ENCODE assay signal across 1 cellular context in the genomic region with DNA sequence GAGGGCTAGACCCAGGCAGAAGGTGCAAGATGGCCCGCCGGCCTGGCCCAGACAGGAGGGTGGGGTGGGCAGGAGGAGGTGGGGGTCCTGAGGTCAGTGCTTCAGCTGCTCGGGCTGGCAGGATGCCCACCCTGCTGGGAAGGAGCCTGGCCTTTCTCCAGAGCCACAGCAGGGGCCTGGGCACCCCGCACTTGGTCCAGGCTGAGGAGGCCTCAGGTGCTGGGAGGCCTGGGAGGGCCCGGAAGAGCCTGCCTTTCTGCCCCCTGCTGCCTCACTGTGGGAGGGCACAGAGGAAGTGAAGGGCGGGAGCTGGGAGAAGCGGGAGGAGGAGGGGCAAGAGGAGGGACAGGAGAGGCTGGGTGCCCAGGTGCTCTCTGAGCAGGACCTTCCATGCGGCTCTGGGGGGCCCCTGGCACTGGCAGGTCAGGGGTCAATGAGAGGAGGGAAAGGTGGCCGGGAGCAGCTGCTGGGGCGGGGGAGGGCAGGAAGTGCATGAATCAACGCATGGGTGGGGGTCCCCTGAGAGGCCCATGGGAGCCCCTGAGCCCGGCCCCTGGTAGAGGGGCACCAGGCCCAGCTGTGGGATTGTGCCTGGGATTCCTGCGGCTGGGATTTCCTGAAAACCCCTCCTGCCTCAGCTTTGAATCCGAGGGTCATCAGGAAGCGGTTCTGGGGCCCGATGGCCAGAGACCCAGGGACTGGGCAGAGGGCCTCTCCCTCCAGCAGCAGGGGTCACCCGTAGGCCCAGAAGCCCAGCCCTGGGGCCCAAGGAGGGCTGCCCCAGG.
TF ChIP-seq lines count a peak whose summit lies in the region.

No MANE protein-coding gene starts in this region.

TF ChIP-seq in HepG2, 621 proteins besides CTCF, POLR2A, EP300 and RAD21 (continued from another document and continues in another):
- TF ChIP-seq, protein P1, sequence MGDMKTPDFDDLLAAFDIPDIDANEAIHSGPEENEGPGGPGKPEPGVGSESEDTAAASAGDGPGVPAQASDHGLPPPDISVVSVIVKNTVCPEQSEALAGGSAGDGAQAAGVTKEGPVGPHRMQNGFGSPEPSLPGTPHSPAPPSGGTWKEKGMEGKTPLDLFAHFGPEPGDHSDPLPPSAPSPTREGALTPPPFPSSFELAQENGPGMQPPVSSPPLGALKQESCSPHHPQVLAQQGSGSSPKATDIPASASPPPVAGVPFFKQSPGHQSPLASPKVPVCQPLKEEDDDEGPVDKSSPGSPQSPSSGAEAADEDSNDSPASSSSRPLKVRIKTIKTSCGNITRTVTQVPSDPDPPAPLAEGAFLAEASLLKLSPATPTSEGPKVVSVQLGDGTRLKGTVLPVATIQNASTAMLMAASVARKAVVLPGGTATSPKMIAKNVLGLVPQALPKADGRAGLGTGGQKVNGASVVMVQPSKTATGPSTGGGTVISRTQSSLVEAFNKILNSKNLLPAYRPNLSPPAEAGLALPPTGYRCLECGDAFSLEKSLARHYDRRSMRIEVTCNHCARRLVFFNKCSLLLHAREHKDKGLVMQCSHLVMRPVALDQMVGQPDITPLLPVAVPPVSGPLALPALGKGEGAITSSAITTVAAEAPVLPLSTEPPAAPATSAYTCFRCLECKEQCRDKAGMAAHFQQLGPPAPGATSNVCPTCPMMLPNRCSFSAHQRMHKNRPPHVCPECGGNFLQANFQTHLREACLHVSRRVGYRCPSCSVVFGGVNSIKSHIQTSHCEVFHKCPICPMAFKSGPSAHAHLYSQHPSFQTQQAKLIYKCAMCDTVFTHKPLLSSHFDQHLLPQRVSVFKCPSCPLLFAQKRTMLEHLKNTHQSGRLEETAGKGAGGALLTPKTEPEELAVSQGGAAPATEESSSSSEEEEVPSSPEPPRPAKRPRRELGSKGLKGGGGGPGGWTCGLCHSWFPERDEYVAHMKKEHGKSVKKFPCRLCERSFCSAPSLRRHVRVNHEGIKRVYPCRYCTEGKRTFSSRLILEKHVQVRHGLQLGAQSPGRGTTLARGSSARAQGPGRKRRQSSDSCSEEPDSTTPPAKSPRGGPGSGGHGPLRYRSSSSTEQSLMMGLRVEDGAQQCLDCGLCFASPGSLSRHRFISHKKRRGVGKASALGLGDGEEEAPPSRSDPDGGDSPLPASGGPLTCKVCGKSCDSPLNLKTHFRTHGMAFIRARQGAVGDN (CRISPR knock-in tag; IDR thresholded peaks at IDR 0.05), result peak; percentile 77
- TF ChIP-seq NCOA1 (CRISPR knock-in tag; IDR thresholded peaks at IDR 0.05) (no peak), NFIC (IDR thresholded peaks at IDR 0.05; ENCODE audit: low read length) (no peak), SMAD1 (CRISPR knock-in tag; IDR thresholded peaks at IDR 0.05; ENCODE audit: borderline replicate concordance, low read depth) (no peak), ZMAT3 (CRISPR knock-in tag; conservative IDR thresholded peaks at IDR 0.05) (peak; percentile 63; the same call in 1 of the 2 replicates), PHF20 (CRISPR knock-in tag; IDR thresholded peaks at IDR 0.05) (no peak), SMARCE1 (IDR thresholded peaks at IDR 0.05; ENCODE audit: borderline replicate concordance) (no peak), ZNF768 (CRISPR knock-in tag; IDR thresholded peaks at IDR 0.05) (no peak), ELF3 (CRISPR knock-in tag; IDR thresholded peaks at IDR 0.05) (peak; percentile 77), MAZ (IDR thresholded peaks at IDR 0.05; ENCODE audit: borderline replicate concordance, low read depth, low read length) (peak; percentile 72; the same call in 1 of the 2 replicates), MAZ (CRISPR knock-in tag; IDR thresholded peaks at IDR 0.05; ENCODE audit: low read depth) (peak; percentile 51; the same call in 1 of the 2 replicates), IKZF4 (CRISPR knock-in tag; IDR thresholded peaks at IDR 0.05; ENCODE audit: borderline replicate concordance, low read depth, not compliant biosample characterization) (peak; percentile 9), JUND (CRISPR knock-in tag; IDR thresholded peaks at IDR 0.05) (no peak), ZSCAN25 (CRISPR knock-in tag; IDR thresholded peaks at IDR 0.05) (no peak; the same call in none of the 2 replicates), SP4 (CRISPR knock-in tag; IDR thresholded peaks at IDR 0.05) (0 out of 2 replicates have a peak, but pooled peaks have one; percentile 68), KLF9 (CRISPR knock-in tag; IDR thresholded peaks at IDR 0.05; ENCODE audit: low read depth) (no peak), ZNF10 (CRISPR knock-in tag; IDR thresholded peaks at IDR 0.05; ENCODE audit: borderline replicate concordance, low read depth) (no peak), KMT2A (CRISPR knock-in tag; IDR thresholded peaks at IDR 0.05) (0 out of 2 replicates have a peak, but pooled peaks have one; percentile 9), ZNF333 (CRISPR knock-in tag; IDR thresholded peaks at IDR 0.05; ENCODE audit: borderline replicate concordance) (0 out of 2 replicates have a peak, but pooled peaks have one; percentile 16), KAT2B (IDR thresholded peaks at IDR 0.05; ENCODE audit: borderline replicate concordance, low read depth, low read length) (no peak), ZNF160 (CRISPR knock-in tag; IDR thresholded peaks at IDR 0.05) (no peak), NCOA5 (CRISPR knock-in tag; IDR thresholded peaks at IDR 0.05) (no peak), SMC3 (IDR thresholded peaks at IDR 0.05; ENCODE audit: low read length) (peak; percentile 49; the same call in 1 of the 2 replicates), MYC (CRISPR knock-in tag; IDR thresholded peaks at IDR 0.05; ENCODE audit: borderline replicate concordance) (peak; percentile 35; the same call in 1 of the 2 replicates)
- TF ChIP-seq, protein P2, sequence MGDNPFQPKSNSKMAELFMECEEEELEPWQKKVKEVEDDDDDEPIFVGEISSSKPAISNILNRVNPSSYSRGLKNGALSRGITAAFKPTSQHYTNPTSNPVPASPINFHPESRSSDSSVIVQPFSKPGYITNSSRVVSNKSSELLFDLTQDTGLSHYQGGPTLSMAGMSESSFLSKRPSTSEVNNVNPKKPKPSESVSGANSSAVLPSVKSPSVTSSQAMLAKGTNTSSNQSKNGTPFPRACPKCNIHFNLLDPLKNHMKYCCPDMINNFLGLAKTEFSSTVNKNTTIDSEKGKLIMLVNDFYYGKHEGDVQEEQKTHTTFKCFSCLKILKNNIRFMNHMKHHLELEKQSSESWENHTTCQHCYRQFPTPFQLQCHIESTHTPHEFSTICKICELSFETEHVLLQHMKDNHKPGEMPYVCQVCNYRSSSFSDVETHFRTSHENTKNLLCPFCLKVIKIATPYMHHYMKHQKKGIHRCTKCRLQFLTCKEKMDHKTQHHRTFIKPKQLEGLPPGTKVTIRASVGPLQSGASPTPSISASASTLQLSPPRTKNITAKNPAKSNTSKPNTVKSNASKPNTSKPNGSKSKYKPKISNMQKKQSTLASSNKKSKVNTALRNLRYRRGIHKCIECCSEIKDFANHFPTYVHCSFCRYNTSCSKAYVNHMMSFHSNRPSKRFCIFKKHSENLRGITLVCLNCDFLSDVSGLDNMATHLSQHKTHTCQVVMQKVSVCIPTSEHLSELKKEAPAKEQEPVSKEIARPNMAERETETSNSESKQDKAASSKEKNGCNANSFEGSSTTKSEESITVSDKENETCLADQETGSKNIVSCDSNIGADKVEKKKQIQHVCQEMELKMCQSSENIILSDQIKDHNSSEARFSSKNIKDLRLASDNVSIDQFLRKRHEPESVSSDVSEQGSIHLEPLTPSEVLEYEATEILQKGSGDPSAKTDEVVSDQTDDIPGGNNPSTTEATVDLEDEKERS (CRISPR knock-in tag; IDR thresholded peaks at IDR 0.05), result 0 out of 2 replicates have a peak, but pooled peaks have one; percentile 50
- TF ChIP-seq, protein P3, sequence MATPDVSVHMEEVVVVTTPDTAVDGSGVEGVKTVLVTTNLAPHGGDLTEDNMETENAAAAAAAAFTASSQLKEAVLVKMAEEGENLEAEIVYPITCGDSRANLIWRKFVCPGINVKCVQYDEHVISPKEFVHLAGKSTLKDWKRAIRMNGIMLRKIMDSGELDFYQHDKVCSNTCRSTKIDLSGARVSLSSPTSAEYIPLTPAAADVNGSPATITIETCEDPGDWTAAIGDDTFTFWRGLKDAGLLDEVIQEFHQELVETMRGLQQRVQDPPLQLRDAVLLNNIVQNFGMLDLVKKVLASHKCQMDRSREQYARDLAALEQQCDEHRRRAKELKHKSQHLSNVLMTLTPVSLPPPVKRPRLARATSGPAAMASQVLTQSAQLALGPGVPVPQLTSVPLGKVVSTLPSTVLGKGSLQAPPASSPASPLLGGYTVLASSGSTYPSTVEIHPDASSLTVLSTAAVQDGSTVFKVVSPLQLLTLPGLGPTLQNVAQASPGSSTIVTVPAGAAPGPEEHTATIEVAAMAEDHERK (CRISPR knock-in tag; IDR thresholded peaks at IDR 0.05; ENCODE audit: low read depth), result no peak
- TF ChIP-seq, protein P4, sequence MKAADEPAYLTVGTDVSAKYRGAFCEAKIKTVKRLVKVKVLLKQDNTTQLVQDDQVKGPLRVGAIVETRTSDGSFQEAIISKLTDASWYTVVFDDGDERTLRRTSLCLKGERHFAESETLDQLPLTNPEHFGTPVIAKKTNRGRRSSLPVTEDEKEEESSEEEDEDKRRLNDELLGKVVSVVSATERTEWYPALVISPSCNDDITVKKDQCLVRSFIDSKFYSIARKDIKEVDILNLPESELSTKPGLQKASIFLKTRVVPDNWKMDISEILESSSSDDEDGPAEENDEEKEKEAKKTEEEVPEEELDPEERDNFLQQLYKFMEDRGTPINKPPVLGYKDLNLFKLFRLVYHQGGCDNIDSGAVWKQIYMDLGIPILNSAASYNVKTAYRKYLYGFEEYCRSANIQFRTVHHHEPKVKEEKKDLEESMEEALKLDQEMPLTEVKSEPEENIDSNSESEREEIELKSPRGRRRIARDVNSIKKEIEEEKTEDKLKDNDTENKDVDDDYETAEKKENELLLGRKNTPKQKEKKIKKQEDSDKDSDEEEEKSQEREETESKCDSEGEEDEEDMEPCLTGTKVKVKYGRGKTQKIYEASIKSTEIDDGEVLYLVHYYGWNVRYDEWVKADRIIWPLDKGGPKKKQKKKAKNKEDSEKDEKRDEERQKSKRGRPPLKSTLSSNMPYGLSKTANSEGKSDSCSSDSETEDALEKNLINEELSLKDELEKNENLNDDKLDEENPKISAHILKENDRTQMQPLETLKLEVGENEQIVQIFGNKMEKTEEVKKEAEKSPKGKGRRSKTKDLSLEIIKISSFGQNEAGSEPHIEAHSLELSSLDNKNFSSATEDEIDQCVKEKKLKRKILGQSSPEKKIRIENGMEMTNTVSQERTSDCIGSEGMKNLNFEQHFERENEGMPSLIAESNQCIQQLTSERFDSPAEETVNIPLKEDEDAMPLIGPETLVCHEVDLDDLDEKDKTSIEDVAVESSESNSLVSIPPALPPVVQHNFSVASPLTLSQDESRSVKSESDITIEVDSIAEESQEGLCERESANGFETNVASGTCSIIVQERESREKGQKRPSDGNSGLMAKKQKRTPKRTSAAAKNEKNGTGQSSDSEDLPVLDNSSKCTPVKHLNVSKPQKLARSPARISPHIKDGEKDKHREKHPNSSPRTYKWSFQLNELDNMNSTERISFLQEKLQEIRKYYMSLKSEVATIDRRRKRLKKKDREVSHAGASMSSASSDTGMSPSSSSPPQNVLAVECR (CRISPR knock-in tag; IDR thresholded peaks at IDR 0.05; ENCODE audit: borderline replicate concordance), result peak; percentile 18; the same call in 1 of the 2 replicates
- TF ChIP-seq, protein P5, sequence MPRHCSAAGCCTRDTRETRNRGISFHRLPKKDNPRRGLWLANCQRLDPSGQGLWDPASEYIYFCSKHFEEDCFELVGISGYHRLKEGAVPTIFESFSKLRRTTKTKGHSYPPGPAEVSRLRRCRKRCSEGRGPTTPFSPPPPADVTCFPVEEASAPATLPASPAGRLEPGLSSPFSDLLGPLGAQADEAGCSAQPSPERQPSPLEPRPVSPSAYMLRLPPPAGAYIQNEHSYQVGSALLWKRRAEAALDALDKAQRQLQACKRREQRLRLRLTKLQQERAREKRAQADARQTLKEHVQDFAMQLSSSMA (CRISPR knock-in tag; IDR thresholded peaks at IDR 0.05), result peak; percentile 40; the same call in 1 of the 2 replicates
- TF ChIP-seq, protein P6, sequence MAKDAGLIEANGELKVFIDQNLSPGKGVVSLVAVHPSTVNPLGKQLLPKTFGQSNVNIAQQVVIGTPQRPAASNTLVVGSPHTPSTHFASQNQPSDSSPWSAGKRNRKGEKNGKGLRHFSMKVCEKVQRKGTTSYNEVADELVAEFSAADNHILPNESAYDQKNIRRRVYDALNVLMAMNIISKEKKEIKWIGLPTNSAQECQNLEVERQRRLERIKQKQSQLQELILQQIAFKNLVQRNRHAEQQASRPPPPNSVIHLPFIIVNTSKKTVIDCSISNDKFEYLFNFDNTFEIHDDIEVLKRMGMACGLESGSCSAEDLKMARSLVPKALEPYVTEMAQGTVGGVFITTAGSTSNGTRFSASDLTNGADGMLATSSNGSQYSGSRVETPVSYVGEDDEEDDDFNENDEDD (CRISPR knock-in tag; IDR thresholded peaks at IDR 0.05; ENCODE audit: borderline replicate concordance), result peak; percentile 60; the same call in 1 of the 2 replicates
- TF ChIP-seq, protein P7, sequence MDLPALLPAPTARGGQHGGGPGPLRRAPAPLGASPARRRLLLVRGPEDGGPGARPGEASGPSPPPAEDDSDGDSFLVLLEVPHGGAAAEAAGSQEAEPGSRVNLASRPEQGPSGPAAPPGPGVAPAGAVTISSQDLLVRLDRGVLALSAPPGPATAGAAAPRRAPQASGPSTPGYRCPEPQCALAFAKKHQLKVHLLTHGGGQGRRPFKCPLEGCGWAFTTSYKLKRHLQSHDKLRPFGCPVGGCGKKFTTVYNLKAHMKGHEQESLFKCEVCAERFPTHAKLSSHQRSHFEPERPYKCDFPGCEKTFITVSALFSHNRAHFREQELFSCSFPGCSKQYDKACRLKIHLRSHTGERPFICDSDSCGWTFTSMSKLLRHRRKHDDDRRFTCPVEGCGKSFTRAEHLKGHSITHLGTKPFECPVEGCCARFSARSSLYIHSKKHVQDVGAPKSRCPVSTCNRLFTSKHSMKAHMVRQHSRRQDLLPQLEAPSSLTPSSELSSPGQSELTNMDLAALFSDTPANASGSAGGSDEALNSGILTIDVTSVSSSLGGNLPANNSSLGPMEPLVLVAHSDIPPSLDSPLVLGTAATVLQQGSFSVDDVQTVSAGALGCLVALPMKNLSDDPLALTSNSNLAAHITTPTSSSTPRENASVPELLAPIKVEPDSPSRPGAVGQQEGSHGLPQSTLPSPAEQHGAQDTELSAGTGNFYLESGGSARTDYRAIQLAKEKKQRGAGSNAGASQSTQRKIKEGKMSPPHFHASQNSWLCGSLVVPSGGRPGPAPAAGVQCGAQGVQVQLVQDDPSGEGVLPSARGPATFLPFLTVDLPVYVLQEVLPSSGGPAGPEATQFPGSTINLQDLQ (CRISPR knock-in tag; IDR thresholded peaks at IDR 0.05), result 0 out of 2 replicates have a peak, but pooled peaks have one; percentile 43
- TF ChIP-seq, protein P8, sequence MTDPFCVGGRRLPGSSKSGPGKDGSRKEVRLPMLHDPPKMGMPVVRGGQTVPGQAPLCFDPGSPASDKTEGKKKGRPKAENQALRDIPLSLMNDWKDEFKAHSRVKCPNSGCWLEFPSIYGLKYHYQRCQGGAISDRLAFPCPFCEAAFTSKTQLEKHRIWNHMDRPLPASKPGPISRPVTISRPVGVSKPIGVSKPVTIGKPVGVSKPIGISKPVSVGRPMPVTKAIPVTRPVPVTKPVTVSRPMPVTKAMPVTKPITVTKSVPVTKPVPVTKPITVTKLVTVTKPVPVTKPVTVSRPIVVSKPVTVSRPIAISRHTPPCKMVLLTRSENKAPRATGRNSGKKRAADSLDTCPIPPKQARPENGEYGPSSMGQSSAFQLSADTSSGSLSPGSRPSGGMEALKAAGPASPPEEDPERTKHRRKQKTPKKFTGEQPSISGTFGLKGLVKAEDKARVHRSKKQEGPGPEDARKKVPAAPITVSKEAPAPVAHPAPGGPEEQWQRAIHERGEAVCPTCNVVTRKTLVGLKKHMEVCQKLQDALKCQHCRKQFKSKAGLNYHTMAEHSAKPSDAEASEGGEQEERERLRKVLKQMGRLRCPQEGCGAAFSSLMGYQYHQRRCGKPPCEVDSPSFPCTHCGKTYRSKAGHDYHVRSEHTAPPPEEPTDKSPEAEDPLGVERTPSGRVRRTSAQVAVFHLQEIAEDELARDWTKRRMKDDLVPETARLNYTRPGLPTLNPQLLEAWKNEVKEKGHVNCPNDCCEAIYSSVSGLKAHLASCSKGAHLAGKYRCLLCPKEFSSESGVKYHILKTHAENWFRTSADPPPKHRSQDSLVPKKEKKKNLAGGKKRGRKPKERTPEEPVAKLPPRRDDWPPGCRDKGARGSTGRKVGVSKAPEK (CRISPR knock-in tag; IDR thresholded peaks at IDR 0.05; ENCODE audit: borderline replicate concordance), result no peak
